39 cellular contexts compared by ENCODE assay signal in genomic region chr2:13462464-13462863, GRCh38.
"Had no signal": no experiment of that assay in that cellular context is flagged by ENCODE, and none has a peak within 500 bp of the region (broad histone marks: within the 10 kb centered on the region; RNA-seq: fewer than 3 reads in every experiment).

No MANE protein-coding gene starts in this region.

- H3K27me3 ChIP-seq: adrenal gland, ascending aorta, body of pancreas, brain microvascular endothelial cell, breast epithelium, cardiac muscle cell had no signal

- H3K27me3 Mint-ChIP-seq: activated naive CD4-positive, alpha-beta T cell treated with anti-CD3 and anti-CD28 coated beads, Interleukin-2, amount 10 ng/mL, durations not matched to agents 7 days and 5 days; activated naive CD4-positive, alpha-beta T cell treated with anti-CD3 and anti-CD28 coated beads, Interleukin-2, amount 50 U/mL, for 24 hours; activated naive CD8-positive, alpha-beta T cell; activated naive CD8-positive, alpha-beta T cell treated with anti-CD3 and anti-CD28 coated beads for 36 hours; activated naive CD8-positive, alpha-beta T cell treated with anti-CD3 and anti-CD28 coated beads, Interleukin-2, amount 10 ng/mL, durations not matched to agents 7 days and 5 days; activated naive CD8-positive, alpha-beta T cell treated with anti-CD3 and anti-CD28 coated beads, Interleukin-2, amount 50 U/mL, for 24 hours; activated T-cell treated with anti-CD3 and anti-CD28 coated beads, Interleukin-2, amount 50 U/mL, for 24 hours; central memory CD8-positive, alpha-beta T cell had no signal

- H3K36me3 Mint-ChIP-seq: activated naive CD4-positive, alpha-beta T cell treated with anti-CD3 and anti-CD28 coated beads, Interleukin-2, amount 10 ng/mL, durations not matched to agents 7 days and 5 days; activated naive CD4-positive, alpha-beta T cell treated with anti-CD3 and anti-CD28 coated beads, Interleukin-2, amount 50 U/mL, for 24 hours; activated naive CD4-positive, alpha-beta T cell treated with anti-CD3 and anti-CD28 coated beads, Interleukin-2, amount 50 U/mL, for 72 hours; activated naive CD8-positive, alpha-beta T cell; activated naive CD8-positive, alpha-beta T cell treated with anti-CD3 and anti-CD28 coated beads for 36 hours; activated naive CD8-positive, alpha-beta T cell treated with anti-CD3 and anti-CD28 coated beads, Interleukin-2, amount 10 ng/mL, durations not matched to agents 7 days and 5 days; brain had no signal

- H3K4me3 Mint-ChIP-seq: activated naive CD4-positive, alpha-beta T cell treated with anti-CD3 and anti-CD28 coated beads for 36 hours; activated naive CD4-positive, alpha-beta T cell treated with anti-CD3 and anti-CD28 coated beads, Interleukin-2, amount 10 ng/mL, durations not matched to agents 7 days and 5 days; activated naive CD4-positive, alpha-beta T cell treated with anti-CD3 and anti-CD28 coated beads, Interleukin-2, amount 50 U/mL, for 24 hours; activated naive CD8-positive, alpha-beta T cell; activated naive CD8-positive, alpha-beta T cell treated with anti-CD3 and anti-CD28 coated beads for 36 hours; activated naive CD8-positive, alpha-beta T cell treated with anti-CD3 and anti-CD28 coated beads, Interleukin-2, amount 10 ng/mL, durations not matched to agents 7 days and 5 days; activated naive CD8-positive, alpha-beta T cell treated with anti-CD3 and anti-CD28 coated beads, Interleukin-2, amount 50 U/mL, for 24 hours; activated T-cell treated with anti-CD3 and anti-CD28 coated beads, Interleukin-2, amount 50 U/mL, for 24 hours; activated T-cell treated with anti-CD3 and anti-CD28 coated beads, Interleukin-2, amount 50 U/mL, for 4 hours; activated T-cell treated with anti-CD3 and anti-CD28 coated beads, Interleukin-2, amount 50 U/mL, for 72 hours; activated T-helper 1 cell treated with anti-CD3 and anti-CD28 coated beads, Interleukin-12 subunit alpha, Interleukin-12 subunit beta, Interleukin-2, Interleukin-4 antibody, amounts not matched to agents 30 ng/mL and 10 ng/mL and 1 ng/mL, durations not matched to agents 14 hours and 24 hours and 36 hours; activated T-helper 17 cell treated with anti-CD3 and anti-CD28 coated beads, Interleukin-2, amount 50 U/mL, for 72 hours; brain; central memory CD8-positive, alpha-beta T cell had no signal

- H3K4me1 Mint-ChIP-seq: activated naive CD4-positive, alpha-beta T cell treated with anti-CD3 and anti-CD28 coated beads, Interleukin-2, amount 10 ng/mL, durations not matched to agents 7 days and 5 days; activated naive CD4-positive, alpha-beta T cell treated with anti-CD3 and anti-CD28 coated beads, Interleukin-2, amount 50 U/mL, for 24 hours; activated naive CD8-positive, alpha-beta T cell treated with anti-CD3 and anti-CD28 coated beads for 36 hours; activated naive CD8-positive, alpha-beta T cell treated with anti-CD3 and anti-CD28 coated beads, Interleukin-2, amount 10 ng/mL, durations not matched to agents 7 days and 5 days; activated naive CD8-positive, alpha-beta T cell treated with anti-CD3 and anti-CD28 coated beads, Interleukin-2, amount 50 U/mL, for 24 hours; activated T-helper 17 cell treated with anti-CD3 and anti-CD28 coated beads, Interleukin-2, amount 50 U/mL, for 72 hours; brain; central memory CD8-positive, alpha-beta T cell had no signal

- H3K27ac Mint-ChIP-seq: activated naive CD4-positive, alpha-beta T cell treated with anti-CD3 and anti-CD28 coated beads for 36 hours; activated naive CD4-positive, alpha-beta T cell treated with anti-CD3 and anti-CD28 coated beads, Interleukin-2, amount 10 ng/mL, durations not matched to agents 7 days and 5 days; activated naive CD4-positive, alpha-beta T cell treated with anti-CD3 and anti-CD28 coated beads, Interleukin-2, amount 50 U/mL, for 24 hours; activated naive CD4-positive, alpha-beta T cell treated with anti-CD3 and anti-CD28 coated beads, Interleukin-2, amount 50 U/mL, for 72 hours; activated naive CD8-positive, alpha-beta T cell; activated naive CD8-positive, alpha-beta T cell treated with anti-CD3 and anti-CD28 coated beads for 36 hours; activated naive CD8-positive, alpha-beta T cell treated with anti-CD3 and anti-CD28 coated beads, Interleukin-2, amount 10 ng/mL, durations not matched to agents 7 days and 5 days; activated naive CD8-positive, alpha-beta T cell treated with anti-CD3 and anti-CD28 coated beads, Interleukin-2, amount 50 U/mL, for 24 hours; activated T-cell treated with anti-CD3 and anti-CD28 coated beads, Interleukin-2, amount 50 U/mL, for 24 hours; activated T-cell treated with anti-CD3 and anti-CD28 coated beads, Interleukin-2, amount 50 U/mL, for 72 hours; activated T-helper 1 cell treated with anti-CD3 and anti-CD28 coated beads, Interleukin-12 subunit alpha, Interleukin-12 subunit beta, Interleukin-2, Interleukin-4 antibody, amounts not matched to agents 30 ng/mL and 10 ng/mL and 1 ng/mL, durations not matched to agents 14 hours and 24 hours and 36 hours; activated T-helper 17 cell treated with anti-CD3 and anti-CD28 coated beads, Interleukin-2, amount 50 U/mL, for 72 hours; activated T-helper 2 cell treated with anti-CD3 and anti-CD28 coated beads, Interferon-gamma antibody, Interleukin-2, Interleukin-4, amounts not matched to agents 10 μg/mL and 5 μg/mL and 100 μg/mL, durations not matched to agents 14 hours and 24 hours and 36 hours; brain had no signal

- H3K4me3 ChIP-seq: adrenal gland, ascending aorta, body of pancreas, breast epithelium, cardiac muscle cell had no signal

- FAIRE-seq: astrocyte, bronchial epithelial cell had no signal

- H3K36me3 ChIP-seq: adrenal gland, ascending aorta, brain microvascular endothelial cell, breast epithelium, cardiac muscle cell had no signal

- H3K4me1 ChIP-seq: adrenal gland, ascending aorta, body of pancreas, breast epithelium had no signal

- H3K27ac ChIP-seq: adrenal gland, ascending aorta, body of pancreas, brain microvascular endothelial cell, breast epithelium, cardiac muscle cell had no signal

- H3K9me3 ChIP-seq: adrenal gland, ascending aorta, body of pancreas, breast epithelium had no signal

- DNase-seq: activated effector memory CD4-positive, alpha-beta T cell treated with anti-CD3 and anti-CD28 coated beads, Interleukin-2, amount 50 U/mL, for 16 hours; activated effector memory CD4-positive, alpha-beta T cell treated with Interleukin-2 at 50 U/mL for 16 hours; activated gamma-delta T cell; activated gamma-delta T cell treated with Interleukin-2 at 50 U/mL for 16 hours; activated naive CD4-positive, alpha-beta T cell; activated naive CD4-positive, alpha-beta T cell treated with anti-CD3 and anti-CD28 coated beads for 36 hours; activated naive CD4-positive, alpha-beta T cell treated with anti-CD3 and anti-CD28 coated beads, Interleukin-2, amount 10 ng/mL, durations not matched to agents 7 days and 5 days; activated naive CD4-positive, alpha-beta T cell treated with anti-CD3 and anti-CD28 coated beads, Interleukin-2, amount 50 U/mL, for 16 hours; activated naive CD4-positive, alpha-beta T cell treated with Interleukin-2 at 50 U/mL for 16 hours; activated naive CD8-positive, alpha-beta T cell treated with anti-CD3 and anti-CD28 coated beads for 36 hours; activated naive CD8-positive, alpha-beta T cell treated with anti-CD3 and anti-CD28 coated beads, Interleukin-2, amount 10 ng/mL, durations not matched to agents 7 days and 5 days; activated naive CD8-positive, alpha-beta T cell treated with anti-CD3 and anti-CD28 coated beads, Interleukin-2, amount 50 U/mL, for 24 hours; activated T-cell treated with anti-CD3 and anti-CD28 coated beads, Interleukin-2, amount 50 U/mL, for 24 hours; activated T-cell treated with anti-CD3 and anti-CD28 coated beads, Interleukin-2, amount 50 U/mL, for 4 hours; activated T-cell treated with anti-CD3 and anti-CD28 coated beads, Interleukin-2, amount 50 U/mL, for 48 hours; activated T-cell treated with anti-CD3 and anti-CD28 coated beads, Interleukin-2, amount 50 U/mL, for 72 hours; adrenal gland; amniotic stem cell; amygdala; anterior cingulate cortex; aorta; body of pancreas; brain microvascular endothelial cell; caudate nucleus; central memory CD4-positive, alpha-beta T cell; cerebellar nuclear complex had no signal

- H3K9me3 Mint-ChIP-seq: activated naive CD4-positive, alpha-beta T cell treated with anti-CD3 and anti-CD28 coated beads for 36 hours; activated naive CD4-positive, alpha-beta T cell treated with anti-CD3 and anti-CD28 coated beads, Interleukin-2, amount 10 ng/mL, durations not matched to agents 7 days and 5 days; activated naive CD8-positive, alpha-beta T cell treated with anti-CD3 and anti-CD28 coated beads, Interleukin-2, amount 50 U/mL, for 24 hours; activated T-cell treated with anti-CD3 and anti-CD28 coated beads, Interleukin-2, amount 50 U/mL, for 4 hours; activated T-helper 1 cell treated with anti-CD3 and anti-CD28 coated beads, Interleukin-12 subunit alpha, Interleukin-12 subunit beta, Interleukin-2, Interleukin-4 antibody, amounts not matched to agents 30 ng/mL and 10 ng/mL and 1 ng/mL, durations not matched to agents 14 hours and 24 hours and 36 hours; brain had no signal

- ATAC-seq: activated naive CD4-positive, alpha-beta T cell treated with anti-CD3 and anti-CD28 coated beads, Interleukin-2, amount 50 U/mL, for 72 hours; activated naive CD8-positive, alpha-beta T cell treated with anti-CD3 and anti-CD28 coated beads, Interleukin-2, amount 50 U/mL, for 24 hours; activated T-cell treated with anti-CD3 and anti-CD28 coated beads, Interleukin-2, amount 50 U/mL, for 4 hours; activated T-cell treated with anti-CD3 and anti-CD28 coated beads, Interleukin-2, amount 50 U/mL, for 72 hours; activated T-helper 17 cell treated with anti-CD3 and anti-CD28 coated beads, Interleukin-2, amount 50 U/mL, for 72 hours; body of pancreas had no signal
